8 cellular contexts compared by ENCODE assay signal in the genomic region with DNA sequence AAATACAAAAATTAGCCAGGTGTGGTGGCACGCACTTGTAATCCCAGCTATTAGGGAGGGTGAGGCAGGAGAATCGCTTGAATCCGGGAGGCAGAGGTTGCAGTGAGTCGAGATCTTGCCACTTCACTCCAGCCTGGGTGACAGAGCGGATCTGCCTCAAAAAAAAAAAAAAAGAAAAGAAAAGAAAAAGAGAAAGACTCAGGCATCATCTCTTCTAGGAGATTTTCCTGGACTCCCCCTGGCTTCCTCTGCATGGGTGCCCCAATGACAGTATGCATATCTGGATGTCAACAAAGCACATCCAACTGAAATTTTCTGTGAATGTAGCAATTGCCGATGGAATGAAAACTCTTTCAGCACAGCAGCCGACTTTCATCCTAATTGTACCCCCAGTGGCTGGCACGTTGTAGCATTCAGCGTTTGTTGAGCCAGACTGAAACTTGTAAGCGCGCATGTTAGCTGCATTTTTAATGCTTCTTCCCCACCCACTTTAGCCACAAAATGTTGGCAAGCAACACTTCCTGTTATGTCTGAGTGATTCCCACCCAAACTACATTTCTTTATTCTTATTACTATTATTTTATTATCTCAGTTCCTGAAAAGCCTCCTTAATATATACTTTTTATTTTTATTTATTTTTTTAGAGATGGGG.
A peak's percentile ranks its signal among the peaks of the same experiment; 100 is the strongest.
DNase-seq lines count a peak whose midpoint lies in the region; ATAC-seq and TF ChIP-seq lines count a peak whose summit lies in the region.

No MANE protein-coding gene starts in this region.

- H3K9me3 Mint-ChIP-seq in activated CD8-positive, alpha-beta memory T cell treated with anti-CD3 and anti-CD28 coated beads, Interleukin-2, amount 10 ng/mL, durations not matched to agents 7 days and 5 days (ENCODE audit: low read depth) = peaks cover 4% of the 10 kb centered on the region

- H3K4me3 Mint-ChIP-seq in activated CD8-positive, alpha-beta memory T cell treated with anti-CD3 and anti-CD28 coated beads, Interleukin-2, amount 10 ng/mL, durations not matched to agents 7 days and 5 days = peak overlapping the region; percentile 45

- intact Hi-C loops in thyroid gland (cut with DNase I) = no loop called here

- no peaks in the 10 kb centered on the region for H3K9me3 ChIP-seq in thyroid gland

- no peaks in the 10 kb centered on the region for H3K27me3 ChIP-seq in thyroid gland

- H3K27ac Mint-ChIP-seq in activated CD8-positive, alpha-beta memory T cell treated with anti-CD3 and anti-CD28 coated beads, Interleukin-2, amount 10 ng/mL, durations not matched to agents 7 days and 5 days = peak overlapping the region; percentile 76

- no peaks in the 10 kb centered on the region for H3K27me3 Mint-ChIP-seq in activated CD8-positive, alpha-beta memory T cell treated with anti-CD3 and anti-CD28 coated beads, Interleukin-2, amount 10 ng/mL, durations not matched to agents 7 days and 5 days

- no peak overlapping the region for H3K27ac ChIP-seq in thyroid gland

- peaks cover 16% of the 10 kb centered on the region for H3K36me3 Mint-ChIP-seq in activated CD8-positive, alpha-beta memory T cell treated with anti-CD3 and anti-CD28 coated beads, Interleukin-2, amount 10 ng/mL, durations not matched to agents 7 days and 5 days

- peak; percentile 41 for DNase-seq in Daoy (ENCODE audit: low read depth)
- DNase-seq in activated CD8-positive, alpha-beta memory T cell treated with anti-CD3 and anti-CD28 coated beads, Interleukin-2, amount 10 ng/mL, durations not matched to agents 7 days and 5 days = peak; percentile 74
- DNase-seq in iris pigment epithelial cell (ENCODE audit: low read depth) = peak; percentile 86
- DNase-seq in thyroid gland = no peak
- no peak for DNase-seq in hippocampal formation (lab: John Stamatoyannopoulos, UW)
- no peak for DNase-seq in midbrain (lab: John Stamatoyannopoulos, UW)

- no peaks in the 10 kb centered on the region for H3K36me3 ChIP-seq in thyroid gland

- no peak for TF ChIP-seq CTCF in thyroid gland (IDR thresholded peaks at IDR 0.05)

- peaks cover 32% of the 10 kb centered on the region for H3K4me1 Mint-ChIP-seq in activated CD8-positive, alpha-beta memory T cell treated with anti-CD3 and anti-CD28 coated beads, Interleukin-2, amount 10 ng/mL, durations not matched to agents 7 days and 5 days

- no peak overlapping the region for H3K4me3 ChIP-seq in thyroid gland (replicated peaks in 1 of 3)

- ATAC-seq in HG02938 (IDR thresholded peaks at IDR 0.05; ENCODE audit: unreplicated experiment) (peak; percentile 68), GM19467 (IDR thresholded peaks at IDR 0.05; ENCODE audit: unreplicated experiment) (no peak)
- peak; percentile 78 for ATAC-seq in activated CD8-positive, alpha-beta memory T cell treated with anti-CD3 and anti-CD28 coated beads, Interleukin-2, amount 10 ng/mL, durations not matched to agents 7 days and 5 days

- CTCF ChIA-PET in activated CD8-positive, alpha-beta memory T cell treated with anti-CD3 and anti-CD28 coated beads, Interleukin-2, amount 10 ng/mL, durations not matched to agents 7 days and 5 days (lab: Charles Lee) = interaction anchor here (1.0 to 1.7 kb wide), 4 partner anchors 11 to 41 kb away, joined by 3 to 7 read pairs (median 4); no protein-coding TSS in a partner anchor

- TF ChIP-seq POLR2A in thyroid gland (IDR thresholded peaks at IDR 0.05) = no peak

- WGBS in thyroid gland, 2 donors = 77 to 83% methylated on average over 11 of the region's 11 CpGs

- no peaks in the 10 kb centered on the region for H3K4me1 ChIP-seq in thyroid gland

Comparison
In these comparisons a context has a peak if more than half of its experiments do, and no peak if none do; other contexts are left out.
1. DNase-seq: peak in Daoy (single experiment), activated CD8-positive, alpha-beta memory T cell treated with anti-CD3 and anti-CD28 coated beads, Interleukin-2, amount 10 ng/mL, durations not matched to agents 7 days and 5 days (single experiment) and iris pigment epithelial cell (single experiment); none in thyroid gland (0 of 2), hippocampal formation (0 of 2) and midbrain (single experiment).